Comparison of ENCODE assay signal across 7 cellular contexts in the genomic region with DNA sequence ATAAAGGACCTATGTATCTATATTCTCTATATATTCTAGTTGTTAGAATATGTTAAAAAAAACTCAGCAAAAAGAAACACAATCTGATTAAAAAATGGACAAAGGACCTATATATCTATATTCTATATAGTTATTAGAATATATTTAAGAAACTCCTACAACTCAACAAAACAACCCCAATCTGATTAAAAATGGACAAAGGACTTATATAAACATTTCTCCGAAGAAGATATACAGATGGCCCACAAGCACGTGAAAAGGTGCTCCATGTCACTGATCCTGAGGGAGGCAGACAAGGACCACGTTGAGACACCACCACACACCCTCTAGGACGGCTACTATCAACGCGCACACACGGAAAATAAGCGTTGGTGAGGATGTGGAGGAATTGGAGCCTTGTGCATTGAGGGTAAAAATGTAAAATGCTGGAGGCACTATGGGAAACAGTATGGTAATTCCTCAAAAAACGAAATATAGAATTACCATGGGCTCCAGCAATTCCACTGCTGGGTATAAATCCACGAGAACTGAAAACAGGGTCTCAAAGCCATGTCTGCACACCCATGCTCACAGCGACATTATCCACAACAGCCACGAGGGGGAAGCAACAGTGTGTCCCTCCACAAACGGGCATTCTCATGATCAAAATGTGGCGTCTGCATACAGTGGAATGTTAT. TPM values are rescaled to one million over a fixed set of nuclear protein-coding genes. Genes with fewer than 3 reads are reported as not detected.
DNase-seq lines count a peak whose midpoint lies in the region; ATAC-seq and TF ChIP-seq lines count a peak whose summit lies in the region.

No MANE protein-coding gene starts in this region.

- peak overlapping the region; percentile 10; the same call in 1 of the 2 replicates for H3K27ac ChIP-seq in VCaP

- no peak overlapping the region for H3K4me3 ChIP-seq in GM12875 (ENCODE audit: low read depth, low read length)

- TF ChIP-seq CTCF in GM12875 (IDR thresholded peaks at IDR 0.05; ENCODE audit: borderline replicate concordance, insufficient read depth, low read depth, low read length) (peak; percentile 76), VCaP (conservative IDR thresholded peaks at IDR 0.05) (peak; percentile 91)

- peak; percentile 97 for ATAC-seq in left lobe of liver

- DNase-seq in NCI-H1930 (lab: John Stamatoyannopoulos, UW) = peak; percentile 18 to 20
- peak; percentile 85 for DNase-seq in cerebellum (ENCODE audit: low spot score)
- DNase-seq in left lobe of liver (ENCODE audit: low spot score) = peak; percentile 69
- DNase-seq in stimulated activated CD4-positive, alpha-beta T cell treated with anti-CD3 and anti-CD28 coated beads, Interleukin-2, amount 100 ng/mL, for 24 hours = peak; percentile 55 to 63
- DNase-seq in NCI-H1105 treated with DMSO at 0.1 percent for 48 hours (lab: John Stamatoyannopoulos, UW) = no peak

RNA-seq across cellular contexts. Expression of a gene that starts 22.7 kb away (rescaled TPM):
- total RNA-seq in cerebellum = 38.7 TPM
- total RNA-seq in left lobe of liver = 2.4 TPM

RNA-seq across cellular contexts. Expression of a gene that starts 47.1 kb away (rescaled TPM):
- total RNA-seq in cerebellum (32.3 TPM), left lobe of liver (18.1 TPM)

Comparison
In these comparisons a context has a peak if more than half of its experiments do, and no peak if none do; other contexts are left out.
1. RNA of a gene that starts 22.7 kb away (total RNA-seq): 38.7 TPM in cerebellum (single experiment); 2.4 TPM in left lobe of liver (single experiment); every median in the first group is over 10 times any median in the second.